Comparison of ENCODE assay signal across 15 cellular contexts in genomic region chr14:33897878-33898535, GRCh38.
"Had no signal": no experiment of that assay in that cellular context is flagged by ENCODE, and none has a peak within 500 bp of the region (broad histone marks: within the 10 kb centered on the region; RNA-seq: fewer than 3 reads in every experiment).

No MANE protein-coding gene starts in this region.

- DNase-seq: activated CD4-positive, alpha-beta T cell treated with anti-CD3 and anti-CD28 coated beads for 36 hours; activated CD8-positive, alpha-beta memory T cell treated with anti-CD3 and anti-CD28 coated beads, Interleukin-2, amount 50 U/mL, for 48 hours; activated CD8-positive, alpha-beta T cell treated with anti-CD3 and anti-CD28 coated beads, Interleukin-2, amount 10 ng/mL, durations not matched to agents 7 days and 5 days; activated naive CD4-positive, alpha-beta T cell treated with anti-CD3 and anti-CD28 coated beads, Interleukin-2, amount 50 U/mL, for 16 hours; body of pancreas; immature natural killer cell; left cardiac atrium; mesenchymal stem cell; occipital lobe; psoas muscle; stimulated activated CD4-positive, alpha-beta T cell treated with anti-CD3 and anti-CD28 coated beads, Interleukin-4, amount 100 ng/mL, for 1 hour; stimulated activated CD8-positive, alpha-beta memory T cell treated with anti-CD3 and anti-CD28 coated beads, Interleukin-4, amount 100 ng/mL, for 48 hours; stimulated activated naive CD8-positive, alpha-beta T cell treated with anti-CD3 and anti-CD28 coated beads, Interleukin-15, Interleukin-2, amounts not matched to agents 100 U/mL and 50 U/mL, for 24 hours; T-helper 9 cell had no signal

- H3K9me3 ChIP-seq: body of pancreas had no signal

- ATAC-seq: activated CD4-positive, alpha-beta T cell treated with anti-CD3 and anti-CD28 coated beads for 36 hours; activated CD8-positive, alpha-beta T cell treated with anti-CD3 and anti-CD28 coated beads, Interleukin-2, amount 10 ng/mL, durations not matched to agents 7 days and 5 days; body of pancreas; stimulated activated naive CD8-positive, alpha-beta T cell treated with anti-CD3 and anti-CD28 coated beads, Interleukin-15, Interleukin-2, amounts not matched to agents 100 U/mL and 50 U/mL, for 24 hours had no signal

- H3K27me3 ChIP-seq: body of pancreas, dorsolateral prefrontal cortex had no signal

- H3K4me1 ChIP-seq: body of pancreas had no signal

- H3K27ac ChIP-seq: body of pancreas, dorsolateral prefrontal cortex, psoas muscle had no signal

- H3K4me3 ChIP-seq: body of pancreas, dorsolateral prefrontal cortex, psoas muscle had no signal
